ENCODE assay signal across 8 cellular contexts in the genomic region with DNA sequence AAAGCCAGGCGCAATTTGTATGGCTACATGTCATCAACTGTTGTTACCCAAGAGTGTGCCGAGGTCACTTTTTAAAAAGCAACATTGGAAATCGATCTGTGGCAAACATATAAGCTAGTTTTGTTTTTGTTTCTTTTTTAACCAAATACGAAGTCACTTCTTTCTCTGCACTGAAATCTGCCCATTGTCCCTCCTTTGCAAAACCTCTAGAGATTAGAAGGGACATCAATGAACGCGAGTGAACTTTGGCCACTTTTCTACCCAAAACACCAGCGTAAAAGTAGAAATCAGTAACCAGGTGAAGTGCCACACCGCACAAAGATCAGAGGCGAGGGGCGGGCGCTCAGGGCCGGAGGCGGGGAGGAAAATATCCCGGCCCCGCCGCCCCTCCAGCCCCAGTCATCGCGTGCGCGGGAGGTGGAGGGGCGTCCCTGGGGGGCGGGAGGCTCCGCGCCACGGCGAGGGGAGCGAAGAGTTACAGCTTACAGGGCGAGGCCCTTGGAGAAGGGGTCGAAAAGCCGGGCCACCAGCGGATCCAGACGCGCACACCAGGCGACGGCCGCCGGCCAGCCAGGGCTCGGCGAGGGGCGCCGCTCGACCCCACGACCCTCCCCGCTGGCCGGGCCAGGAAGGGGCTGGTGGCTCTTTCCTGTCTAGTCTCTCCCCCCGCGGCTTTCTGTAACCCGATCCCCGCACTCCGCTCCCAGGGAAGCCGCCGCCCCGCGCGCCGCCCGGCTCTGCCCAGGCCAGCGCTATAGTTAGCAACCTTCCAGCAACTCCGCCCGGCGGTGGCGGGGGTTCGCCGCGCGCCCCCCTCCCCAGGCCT. TPM values are rescaled to one million over a fixed set of nuclear protein-coding genes. Genes with fewer than 3 reads are reported as not detected.
DNase-seq lines count a peak whose midpoint lies in the region; ATAC-seq, FAIRE-seq and TF ChIP-seq lines count a peak whose summit lies in the region.

No MANE protein-coding gene starts in this region.

- no peaks in the 10 kb centered on the region for H3K9me3 ChIP-seq in HepG2 (ENCODE audit: low read length)

- peaks cover 0 to 20% of the 10 kb centered on the region in 2 experiments; a peak in 3 of 5 replicates for H3K27me3 ChIP-seq in HepG2 (ENCODE audit: control insufficient read depth in 1 of 2, insufficient read depth in 2 of 2, low read length in 2 of 2)

- in situ Hi-C loops in HepG2 (cut with HindIII; ENCODE audit: extremely low pct_ligation_motif_present, low pct_unique_long_range_greater_than_20kb): no loop called here

- H3K9ac ChIP-seq in HepG2 (ENCODE audit: insufficient read depth, low read depth, low read length): peak overlapping the region; percentile 96

- TF ChIP-seq EP300 in HepG2 (IDR thresholded peaks at IDR 0.05; ENCODE audit: low read depth in 2 of 2, low read length in 2 of 2) (peak; percentile 68 to 85; a peak in 3 of 4 replicates), HepG2 (CRISPR knock-in tag; IDR thresholded peaks at IDR 0.05; ENCODE audit: borderline replicate concordance) (peak; percentile 78; the same call in 1 of the 2 replicates)

- peak; percentile 77 for TF ChIP-seq RAD21 in HepG2 (CRISPR knock-in tag; IDR thresholded peaks at IDR 0.05)

- no peaks in the 10 kb centered on the region for H3K36me3 ChIP-seq in HepG2 (replicated peaks in 1 of 2; ENCODE audit: control insufficient read depth in 1 of 2, insufficient read depth in 2 of 2, low read length in 2 of 2)

- BruUV-seq in HepG2 (replicated peaks; lab: Mats Ljungman, UMichigan): TSS peak; percentile 92

- H3K4me3 ChIP-seq in coronary artery (peak overlapping the region; percentile 91), HepG2 (replicated peaks in 1 of 3; ENCODE audit: insufficient read depth in 1 of 3, low read depth in 2 of 3, low read length in 3 of 3) (peak overlapping the region; percentile 88 to 97 (median 95))

- POLR2A ChIA-PET in HepG2 (lab: Yijun Ruan, JAX): interaction anchor here (0.8 to 1.9 kb wide), 13 partner anchors 11 to 436 kb away, joined by 3 to 11 read pairs (median 4); no protein-coding TSS in a partner anchor

- FAIRE-seq in HepG2 (lab: Jason Lieb, UNC): peak; percentile 88

- TF ChIP-seq CTCF in coronary artery (IDR thresholded peaks at IDR 0.05) (no peak), HepG2 (CRISPR knock-in tag; IDR thresholded peaks at IDR 0.05) (no peak; the same call in 1 of the 2 replicates)

- H2AFZ ChIP-seq in HepG2 (ENCODE audit: low read length): no peak overlapping the region

- H3K4me2 ChIP-seq in HepG2 (ENCODE audit: low read depth, low read length): peak overlapping the region; percentile 91

- CTCF ChIA-PET in HepG2 (lab: Yijun Ruan, JAX; ENCODE audit: low intra/inter-chr PET ratio, low total read pairs): no interaction called here

- H3K4me1 ChIP-seq in HepG2 (ENCODE audit: insufficient read depth, low read length): peaks cover 41% of the 10 kb centered on the region

- H3K79me2 ChIP-seq in HepG2 (ENCODE audit: insufficient read depth, low read length): peaks cover 45% of the 10 kb centered on the region

- intact Hi-C loops in HepG2 (cut with micrococcal nuclease; ENCODE audit: unreplicated experiment): loop anchor here (1.0 to 2.0 kb wide), 7 partner anchors 38 to 668 kb away; a partner anchor contains a TSS

- peaks cover 4% of the 10 kb centered on the region; the same call in 1 of the 2 replicates for H4K20me1 ChIP-seq in HepG2 (ENCODE audit: insufficient read depth, low read length)

- DNase-seq in NCI-H1048 (lab: John Stamatoyannopoulos, UW) (peak; percentile 16), coronary artery (ENCODE audit: low spot score) (peak; percentile 83), HepG2 (ENCODE audit: low spot score) (peak; percentile 99), SHP77 (lab: John Stamatoyannopoulos, UW) (no peak)
- peak; percentile 69 for DNase-seq in activated CD4-positive, alpha-beta T cell treated with anti-CD3 and anti-CD28 coated beads for 48 hours
- peak in 2 of 3 donors; percentile 22 to 40 for DNase-seq in stimulated activated CD4-positive, alpha-beta T cell treated with anti-CD3 and anti-CD28 coated beads, TNF-alpha, amount 100 ng/mL, for 1 hour (ENCODE audit: low read depth in 3 of 3, low spot score in 1 of 3)

- peak; percentile 87 to 95 for TF ChIP-seq POLR2A in HepG2 (IDR thresholded peaks at IDR 0.05; ENCODE audit: insufficient read depth in 1 of 2, low read depth in 2 of 2, low read length in 2 of 2)

- H3K27ac ChIP-seq in coronary artery (peak overlapping the region; percentile 92 to 97), HepG2 (ENCODE audit: extremely low read length, insufficient read depth, low read length) (peak overlapping the region; percentile 96)

- 0% methylated on average over 46 of the region's 66 CpGs for WGBS in HepG2 (ENCODE audit: low lambda C conversion rate)

- ATAC-seq in GM18909 (IDR thresholded peaks at IDR 0.05; ENCODE audit: poor library complexity, unreplicated experiment) (peak; percentile 36), HepG2 (peak; percentile 89), GM21360 (IDR thresholded peaks at IDR 0.05; ENCODE audit: unreplicated experiment) (no peak)

TF ChIP-seq in HepG2, 621 proteins besides CTCF, POLR2A, EP300 and RAD21 (continues in another document):
- TF ChIP-seq HOXA3 (CRISPR knock-in tag; IDR thresholded peaks at IDR 0.05) (peak; percentile 81), HDAC6 (IDR thresholded peaks at IDR 0.05; ENCODE audit: low read depth, low read length) (no peak), SRY (CRISPR knock-in tag; IDR thresholded peaks at IDR 0.05) (no peak), ZNF615 (CRISPR knock-in tag; IDR thresholded peaks at IDR 0.05; ENCODE audit: borderline replicate concordance) (no peak; the same call in 1 of the 2 replicates), ZNF530 (CRISPR knock-in tag; IDR thresholded peaks at IDR 0.05; ENCODE audit: low read depth) (no peak), ZSCAN29 (CRISPR knock-in tag; conservative IDR thresholded peaks at IDR 0.05) (peak; percentile 61; the same call in 1 of the 2 replicates), CCDC6 (CRISPR knock-in tag; IDR thresholded peaks at IDR 0.05) (no peak; the same call in none of the 2 replicates), SIN3B (IDR thresholded peaks at IDR 0.05; ENCODE audit: low read length) (0 out of 2 replicates have a peak, but pooled peaks have one; percentile 32), ELF3 (CRISPR knock-in tag; IDR thresholded peaks at IDR 0.05) (peak; percentile 66; the same call in 1 of the 2 replicates), RFX1 (IDR thresholded peaks at IDR 0.05) (no peak), PHF21A (CRISPR knock-in tag; IDR thresholded peaks at IDR 0.05) (peak; percentile 90), ZBTB7A (CRISPR knock-in tag; IDR thresholded peaks at IDR 0.05) (peak; percentile 99), ZNF383 (CRISPR knock-in tag; IDR thresholded peaks at IDR 0.05; ENCODE audit: borderline replicate concordance) (no peak), NCOA2 (CRISPR knock-in tag; IDR thresholded peaks at IDR 0.05) (peak; percentile 94), MAZ (IDR thresholded peaks at IDR 0.05; ENCODE audit: borderline replicate concordance, low read depth, low read length) (peak; percentile 97), MAZ (CRISPR knock-in tag; IDR thresholded peaks at IDR 0.05; ENCODE audit: low read depth) (peak; percentile 48)
- TF ChIP-seq, protein P1, sequence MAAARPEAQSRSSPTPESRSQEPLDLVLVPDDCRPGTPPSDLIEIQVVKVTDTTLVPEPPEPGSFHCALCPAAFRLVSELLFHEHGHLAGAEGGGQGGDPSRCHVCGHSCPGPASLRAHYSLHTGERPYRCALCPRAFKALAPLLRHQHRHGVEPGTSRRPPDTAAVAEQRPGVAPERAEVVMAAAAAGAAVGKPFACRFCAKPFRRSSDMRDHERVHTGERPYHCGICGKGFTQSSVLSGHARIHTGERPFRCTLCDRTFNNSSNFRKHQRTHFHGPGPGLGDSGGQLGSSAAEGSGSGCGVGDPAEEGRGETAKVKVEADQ (CRISPR knock-in tag; IDR thresholded peaks at IDR 0.05; ENCODE audit: borderline replicate concordance): peak; percentile 76; the same call in 1 of the 2 replicates
- TF ChIP-seq, protein P2, sequence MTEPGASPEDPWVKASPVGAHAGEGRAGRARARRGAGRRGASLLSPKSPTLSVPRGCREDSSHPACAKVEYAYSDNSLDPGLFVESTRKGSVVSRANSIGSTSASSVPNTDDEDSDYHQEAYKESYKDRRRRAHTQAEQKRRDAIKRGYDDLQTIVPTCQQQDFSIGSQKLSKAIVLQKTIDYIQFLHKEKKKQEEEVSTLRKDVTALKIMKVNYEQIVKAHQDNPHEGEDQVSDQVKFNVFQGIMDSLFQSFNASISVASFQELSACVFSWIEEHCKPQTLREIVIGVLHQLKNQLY (CRISPR knock-in tag; IDR thresholded peaks at IDR 0.05): peak; percentile 74

RNA-seq across cellular contexts. Expression of a gene that starts 1.0 kb away (rescaled TPM):
- 52.1 and 55.5 TPM in 2 replicates for total RNA-seq in HepG2 (2016; rRNA removed; fragmentation: Illumina TruSeq; extraction: Trizol)
- 4.1 and 5.2 TPM in 2 replicates for total RNA-seq in HepG2 (2016; cell fraction: cytosol; rRNA removed; fragmentation: Illumina TruSeq; extraction: Trizol; ENCODE audit: low read depth)
- 51.6 and 52.5 TPM in 2 replicates for total RNA-seq in HepG2 (2016; cell fraction: insoluble cytoplasmic fraction; rRNA removed; fragmentation: Illumina TruSeq; extraction: Trizol)
- 18.5 and 21.0 TPM in 2 replicates for total RNA-seq in HepG2 (2016; cell fraction: membrane; rRNA removed; fragmentation: Illumina TruSeq; extraction: Trizol)
- total RNA-seq in HepG2 (2016; cell fraction: nucleus; rRNA removed; fragmentation: Illumina TruSeq; extraction: Trizol): 44.0 and 59.0 TPM in 2 replicates
- polyA plus RNA-seq in HepG2 (2011; rRNA removed): 82.9 and 110 TPM in 2 replicates
- polyA plus RNA-seq in HepG2 (2011; cell fraction: cytosol; rRNA removed): 71.0 and 80.7 TPM in 2 replicates
- 50.6 and 54.0 TPM in 2 replicates for polyA plus RNA-seq in HepG2 (2011; cell fraction: nucleus; rRNA removed)
- 70.0 and 92.2 TPM in 2 replicates for polyA plus RNA-seq in HepG2 (2012)
- polyA plus RNA-seq in HepG2 (2016; cell fraction: cytosol; fragmentation: Illumina TruSeq; extraction: Trizol; ENCODE audit: low read depth): 2.6 and 2.7 TPM in 2 replicates
- 51.8 and 60.2 TPM in 2 replicates for polyA plus RNA-seq in HepG2 (2016; cell fraction: insoluble cytoplasmic fraction; fragmentation: Illumina TruSeq; extraction: Trizol; ENCODE audit: low read depth)
- polyA plus RNA-seq in HepG2 (2016; cell fraction: membrane; fragmentation: Illumina TruSeq; extraction: Trizol; ENCODE audit: low read depth): 10.2 and 12.3 TPM in 2 replicates
- polyA plus RNA-seq in HepG2 (2016; cell fraction: nucleus; fragmentation: Illumina TruSeq; extraction: Trizol; ENCODE audit: insufficient read depth, low read depth): 43.3 and 48.9 TPM in 2 replicates
- 28.8 and 93.8 TPM in 2 replicates for polyA minus RNA-seq in HepG2 (2011; rRNA and poly(A)+ RNA removed; ENCODE audit: low replicate concordance)
- 56.0 and 61.6 TPM in 2 replicates for polyA minus RNA-seq in HepG2 (2011; cell fraction: cytosol; rRNA and poly(A)+ RNA removed)
- 172 and 186 TPM in 2 replicates for polyA minus RNA-seq in HepG2 (2011; cell fraction: nucleus; rRNA and poly(A)+ RNA removed)

Comparison
In these comparisons a context has a peak if more than half of its experiments do, and no peak if none do; other contexts are left out.
1. DNase-seq: peak in NCI-H1048 (single experiment), activated CD4-positive, alpha-beta T cell treated with anti-CD3 and anti-CD28 coated beads for 48 hours (single experiment), coronary artery (single experiment), HepG2 (single experiment) and stimulated activated CD4-positive, alpha-beta T cell treated with anti-CD3 and anti-CD28 coated beads, TNF-alpha, amount 100 ng/mL, for 1 hour (2 of 3); none in SHP77 (0 of 2).